In the genomic region with DNA sequence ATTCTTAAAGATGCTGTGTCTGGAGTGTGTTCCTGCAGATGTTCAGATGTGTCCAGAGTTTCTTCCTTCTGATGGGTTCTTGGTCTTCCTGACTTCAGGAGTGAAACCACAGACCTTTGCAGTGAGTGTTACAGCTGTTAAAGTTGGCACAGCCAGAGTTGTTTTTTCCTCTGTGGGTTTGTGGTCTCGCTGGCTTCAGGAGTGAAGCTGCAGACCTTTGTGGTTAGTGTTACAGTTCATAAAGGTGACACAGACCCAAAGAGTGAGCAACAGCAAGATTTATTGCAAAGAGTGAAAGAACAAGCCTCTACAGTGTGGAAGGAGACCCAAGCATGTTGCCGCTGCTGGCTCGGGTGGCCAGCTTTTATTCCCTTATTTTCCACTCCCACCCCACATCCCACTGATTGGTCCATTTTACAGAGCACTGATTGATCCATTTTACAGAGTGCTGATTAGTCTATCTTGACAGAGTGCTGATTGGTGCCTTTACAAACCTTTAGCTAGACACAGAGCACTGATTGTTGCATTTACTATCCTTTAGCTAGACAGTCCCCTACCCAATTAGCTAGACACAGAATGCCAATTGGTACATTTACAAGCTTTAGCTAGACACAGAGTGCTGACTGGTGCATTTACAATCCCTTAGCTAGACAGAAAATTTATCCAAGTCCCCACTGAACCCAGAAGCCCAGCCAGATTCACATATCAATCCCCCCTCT, we compare ENCODE assay signal across 20 cellular contexts.
DNase-seq lines count a peak whose midpoint lies in the region; ATAC-seq and TF ChIP-seq lines count a peak whose summit lies in the region.
"Had no signal": no experiment of that assay in that cellular context is flagged by ENCODE, and none has a peak within 500 bp of the region (broad histone marks: within the 10 kb centered on the region; RNA-seq: fewer than 3 reads in every experiment).

No MANE protein-coding gene starts in this region.

- peak; percentile 44 for ATAC-seq in CD8-positive, alpha-beta T cell
- peak; percentile 59 for ATAC-seq in central memory CD8-positive, alpha-beta T cell (replicated peaks; ENCODE audit: extremely low read depth, poor library complexity, severe bottlenecking)
- no peak for ATAC-seq in HG03025 (IDR thresholded peaks at IDR 0.05; ENCODE audit: low FRiP score, unreplicated experiment)
- ATAC-seq: GM23338 had no signal

- H3K9me3 ChIP-seq in CD8-positive, alpha-beta T cell (ENCODE audit: low read length) = no peaks in the 10 kb centered on the region
- H3K9me3 ChIP-seq: left ventricle myocardium inferior, stomach, upper lobe of left lung had no signal

- CTCF ChIA-PET in CD8-positive, alpha-beta T cell (lab: Charles Lee) = no interaction called here
- CTCF ChIA-PET in activated CD4-positive, alpha-beta T cell treated with anti-CD3 and anti-CD28 coated beads, Interleukin-2, amount 10 ng/mL, durations not matched to agents 7 days and 5 days (lab: Charles Lee) = no interaction called here

- TF ChIP-seq CTCF in CD8-positive, alpha-beta T cell (IDR thresholded peaks at IDR 0.05) = no peak

- no peaks in the 10 kb centered on the region for H3K4me1 ChIP-seq in ACC112 (ENCODE audit: control insufficient read depth, insufficient read depth, low read length, unreplicated experiment)
- H3K4me1 ChIP-seq in CD8-positive, alpha-beta T cell (ENCODE audit: insufficient read depth, low read length) = peaks cover 35% of the 10 kb centered on the region
- H3K4me1 ChIP-seq: left ventricle myocardium inferior, stomach, upper lobe of left lung had no signal

- no peaks in the 10 kb centered on the region for H3K27me3 ChIP-seq in ACC112 (ENCODE audit: insufficient read depth, low read length)
- H3K27me3 ChIP-seq in CD8-positive, alpha-beta T cell (ENCODE audit: insufficient read depth, low read length) = no peaks in the 10 kb centered on the region
- H3K27me3 ChIP-seq: stomach, upper lobe of left lung had no signal

- DNase-seq in CD8-positive, alpha-beta T cell = peak in 3 of 7 experiments; percentile 4 to 22 (median 12)
- peak; percentile 58 for DNase-seq in activated CD4-positive, alpha-beta T cell treated with anti-CD3 and anti-CD28 coated beads, Interleukin-2, amount 10 ng/mL, durations not matched to agents 7 days and 5 days
- no peak for DNase-seq in central memory CD8-positive, alpha-beta T cell (ENCODE audit: low spot score in 2 of 2)
- DNase-seq in inferior parietal cortex (ENCODE audit: extremely low spot score) (no peak), NCI-H2029 (lab: John Stamatoyannopoulos, UW) (no peak), HuH-7 (ENCODE audit: low spot score) (no peak)
- DNase-seq: activated gamma-delta T cell, COR-L47, left ventricle myocardium inferior, NCI-H1436 treated with DMSO at 0.1 percent for 48 hours, NCI-H748 treated with DMSO at 0.1 percent for 48 hours, nucleus accumbens, OCI-M1, retina, SHP77 treated with DMSO at 0.1 percent for 48 hours, stomach, upper lobe of left lung had no signal

- H3K9me3 Mint-ChIP-seq in CD8-positive, alpha-beta T cell = no peaks in the 10 kb centered on the region
- H3K9me3 Mint-ChIP-seq in activated CD4-positive, alpha-beta T cell treated with anti-CD3 and anti-CD28 coated beads, Interleukin-2, amount 10 ng/mL, durations not matched to agents 7 days and 5 days = no peaks in the 10 kb centered on the region
- H3K9me3 Mint-ChIP-seq in central memory CD8-positive, alpha-beta T cell = no peaks in the 10 kb centered on the region

- peak overlapping the region; percentile 58 for H3K4me3 Mint-ChIP-seq in CD8-positive, alpha-beta T cell
- H3K4me3 Mint-ChIP-seq in activated CD4-positive, alpha-beta T cell treated with anti-CD3 and anti-CD28 coated beads, Interleukin-2, amount 10 ng/mL, durations not matched to agents 7 days and 5 days = peak overlapping the region; percentile 53
- H3K4me3 Mint-ChIP-seq in central memory CD8-positive, alpha-beta T cell = peak overlapping the region; percentile 52
- H3K4me3 Mint-ChIP-seq: GM23338 had no signal

- intact Hi-C loops in CD8-positive, alpha-beta T cell (cut with DNase I, micrococcal nuclease) = loop anchor here in 1 of 2 experiments (10.0 kb wide), 1 partner anchor 52 kb away; no protein-coding TSS in a partner anchor

- peak overlapping the region; percentile 42 for H3K27ac ChIP-seq in ACC112 (ENCODE audit: low read depth, low read length)
- H3K27ac ChIP-seq in CD8-positive, alpha-beta T cell (ENCODE audit: low read depth, low read length) = no peak overlapping the region
- H3K27ac ChIP-seq: left ventricle myocardium inferior, stomach, upper lobe of left lung had no signal

- H3K4me3 ChIP-seq in ACC112 (ENCODE audit: low read depth, low read length) = no peak overlapping the region
- no peak overlapping the region for H3K4me3 ChIP-seq in CD8-positive, alpha-beta T cell (ENCODE audit: low read depth, low read length)
- H3K4me3 ChIP-seq: GM23338, left ventricle myocardium inferior, stomach, upper lobe of left lung had no signal

- POLR2A ChIA-PET in CD8-positive, alpha-beta T cell (lab: Charles Lee) = interaction anchor here (1.4 kb wide), 1 partner anchor 31 kb away, joined by 8 read pairs; no protein-coding TSS in a partner anchor
- POLR2A ChIA-PET in activated CD4-positive, alpha-beta T cell treated with anti-CD3 and anti-CD28 coated beads, Interleukin-2, amount 10 ng/mL, durations not matched to agents 7 days and 5 days (lab: Charles Lee) = interaction anchor here (0.6 kb wide), 1 partner anchor 162 kb away, joined by 3 read pairs; no protein-coding TSS in a partner anchor

- H3K27ac Mint-ChIP-seq in CD8-positive, alpha-beta T cell = peak overlapping the region; percentile 79
- H3K27ac Mint-ChIP-seq in activated CD4-positive, alpha-beta T cell treated with anti-CD3 and anti-CD28 coated beads, Interleukin-2, amount 10 ng/mL, durations not matched to agents 7 days and 5 days = peak overlapping the region; percentile 87
- H3K27ac Mint-ChIP-seq in central memory CD8-positive, alpha-beta T cell (ENCODE audit: low read depth) = peak overlapping the region; percentile 46
- H3K27ac Mint-ChIP-seq: GM23338 had no signal

- no peak overlapping the region for H2AFZ ChIP-seq in ACC112 (ENCODE audit: low read length, unreplicated experiment)
- H2AFZ ChIP-seq: GM23338 had no signal

- H3K36me3 ChIP-seq in ACC112 (ENCODE audit: insufficient read depth, low read length) = no peaks in the 10 kb centered on the region
- H3K36me3 ChIP-seq in CD8-positive, alpha-beta T cell (ENCODE audit: insufficient read depth, low read length) = no peaks in the 10 kb centered on the region
- H3K36me3 ChIP-seq: left ventricle myocardium inferior, stomach, upper lobe of left lung had no signal

- no peaks in the 10 kb centered on the region for H3K36me3 Mint-ChIP-seq in CD8-positive, alpha-beta T cell
- peaks cover 7% of the 10 kb centered on the region for H3K36me3 Mint-ChIP-seq in activated CD4-positive, alpha-beta T cell treated with anti-CD3 and anti-CD28 coated beads, Interleukin-2, amount 10 ng/mL, durations not matched to agents 7 days and 5 days (ENCODE audit: low read depth)
- no peaks in the 10 kb centered on the region for H3K36me3 Mint-ChIP-seq in central memory CD8-positive, alpha-beta T cell (ENCODE audit: insufficient read depth)

- no peaks in the 10 kb centered on the region for H3K27me3 Mint-ChIP-seq in CD8-positive, alpha-beta T cell (ENCODE audit: low read depth)
- no peaks in the 10 kb centered on the region for H3K27me3 Mint-ChIP-seq in activated CD4-positive, alpha-beta T cell treated with anti-CD3 and anti-CD28 coated beads, Interleukin-2, amount 10 ng/mL, durations not matched to agents 7 days and 5 days
- H3K27me3 Mint-ChIP-seq in central memory CD8-positive, alpha-beta T cell = no peaks in the 10 kb centered on the region

- H3K4me1 Mint-ChIP-seq in CD8-positive, alpha-beta T cell (ENCODE audit: low read depth) = peaks cover 38% of the 10 kb centered on the region
- peaks cover 38% of the 10 kb centered on the region for H3K4me1 Mint-ChIP-seq in activated CD4-positive, alpha-beta T cell treated with anti-CD3 and anti-CD28 coated beads, Interleukin-2, amount 10 ng/mL, durations not matched to agents 7 days and 5 days
- H3K4me1 Mint-ChIP-seq in central memory CD8-positive, alpha-beta T cell = peaks cover 29% of the 10 kb centered on the region
- H3K4me1 Mint-ChIP-seq: GM23338 had no signal

- no peaks in the 10 kb centered on the region for H3K79me2 ChIP-seq in ACC112 (ENCODE audit: control insufficient read depth, insufficient read depth, low read length, unreplicated experiment)
